1 cellular context compared by ENCODE assay signal in genomic region chrX:13383907-13384306, GRCh38.
TF ChIP-seq lines count a peak whose summit lies in the region.

No MANE protein-coding gene starts in this region.

TF ChIP-seq in IMR-90, 13 proteins besides CTCF, POLR2A, EP300 and RAD21:
- TF ChIP-seq ELK1 (IDR thresholded peaks at IDR 0.05; ENCODE audit: borderline replicate concordance, low read depth, low read length): no peak
- TF ChIP-seq SMC3 (IDR thresholded peaks at IDR 0.05; ENCODE audit: low read depth, low read length): no peak
- no peak for TF ChIP-seq NFE2L2 (IDR thresholded peaks at IDR 0.05; ENCODE audit: low read depth, low read length)
- TF ChIP-seq MAZ (IDR thresholded peaks at IDR 0.05; ENCODE audit: borderline replicate concordance, low read depth, low read length): no peak
- TF ChIP-seq RCOR1 (IDR thresholded peaks at IDR 0.05; ENCODE audit: insufficient replicate concordance, low read length): no peak
- TF ChIP-seq FOS (IDR thresholded peaks at IDR 0.05; ENCODE audit: low read depth, low read length): no peak
- no peak for TF ChIP-seq RFX5 (IDR thresholded peaks at IDR 0.05; ENCODE audit: low read depth, low read length)
- TF ChIP-seq MAFK (IDR thresholded peaks at IDR 0.05; ENCODE audit: low read depth, low read length): no peak
TF ChIP-seq in IMR-90: peak in this region for 0.
